Comparison of ENCODE assay signal across 1 cellular context in genomic region chr10:17649052-17649451, GRCh38.
TF ChIP-seq lines count a peak whose summit lies in the region.

No MANE protein-coding gene starts in this region.

TF ChIP-seq in SK-N-SH, 30 proteins besides CTCF, POLR2A, EP300 and RAD21 (continued from another document):
- TF ChIP-seq CHD2 (IDR thresholded peaks at IDR 0.05; ENCODE audit: low read length, partially characterized antibody) = no peak
- TF ChIP-seq NFIC (IDR thresholded peaks at IDR 0.05; ENCODE audit: borderline replicate concordance) = no peak
- TF ChIP-seq, protein P1, sequence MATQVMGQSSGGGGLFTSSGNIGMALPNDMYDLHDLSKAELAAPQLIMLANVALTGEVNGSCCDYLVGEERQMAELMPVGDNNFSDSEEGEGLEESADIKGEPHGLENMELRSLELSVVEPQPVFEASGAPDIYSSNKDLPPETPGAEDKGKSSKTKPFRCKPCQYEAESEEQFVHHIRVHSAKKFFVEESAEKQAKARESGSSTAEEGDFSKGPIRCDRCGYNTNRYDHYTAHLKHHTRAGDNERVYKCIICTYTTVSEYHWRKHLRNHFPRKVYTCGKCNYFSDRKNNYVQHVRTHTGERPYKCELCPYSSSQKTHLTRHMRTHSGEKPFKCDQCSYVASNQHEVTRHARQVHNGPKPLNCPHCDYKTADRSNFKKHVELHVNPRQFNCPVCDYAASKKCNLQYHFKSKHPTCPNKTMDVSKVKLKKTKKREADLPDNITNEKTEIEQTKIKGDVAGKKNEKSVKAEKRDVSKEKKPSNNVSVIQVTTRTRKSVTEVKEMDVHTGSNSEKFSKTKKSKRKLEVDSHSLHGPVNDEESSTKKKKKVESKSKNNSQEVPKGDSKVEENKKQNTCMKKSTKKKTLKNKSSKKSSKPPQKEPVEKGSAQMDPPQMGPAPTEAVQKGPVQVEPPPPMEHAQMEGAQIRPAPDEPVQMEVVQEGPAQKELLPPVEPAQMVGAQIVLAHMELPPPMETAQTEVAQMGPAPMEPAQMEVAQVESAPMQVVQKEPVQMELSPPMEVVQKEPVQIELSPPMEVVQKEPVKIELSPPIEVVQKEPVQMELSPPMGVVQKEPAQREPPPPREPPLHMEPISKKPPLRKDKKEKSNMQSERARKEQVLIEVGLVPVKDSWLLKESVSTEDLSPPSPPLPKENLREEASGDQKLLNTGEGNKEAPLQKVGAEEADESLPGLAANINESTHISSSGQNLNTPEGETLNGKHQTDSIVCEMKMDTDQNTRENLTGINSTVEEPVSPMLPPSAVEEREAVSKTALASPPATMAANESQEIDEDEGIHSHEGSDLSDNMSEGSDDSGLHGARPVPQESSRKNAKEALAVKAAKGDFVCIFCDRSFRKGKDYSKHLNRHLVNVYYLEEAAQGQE (IDR thresholded peaks at IDR 0.05; ENCODE audit: low read depth, low read length) = no peak
- no peak for TF ChIP-seq FOXJ3 (CRISPR knock-in tag; IDR thresholded peaks at IDR 0.05)
- TF ChIP-seq RFX5 (IDR thresholded peaks at IDR 0.05; ENCODE audit: low read length) = no peak
- TF ChIP-seq, protein P2, sequence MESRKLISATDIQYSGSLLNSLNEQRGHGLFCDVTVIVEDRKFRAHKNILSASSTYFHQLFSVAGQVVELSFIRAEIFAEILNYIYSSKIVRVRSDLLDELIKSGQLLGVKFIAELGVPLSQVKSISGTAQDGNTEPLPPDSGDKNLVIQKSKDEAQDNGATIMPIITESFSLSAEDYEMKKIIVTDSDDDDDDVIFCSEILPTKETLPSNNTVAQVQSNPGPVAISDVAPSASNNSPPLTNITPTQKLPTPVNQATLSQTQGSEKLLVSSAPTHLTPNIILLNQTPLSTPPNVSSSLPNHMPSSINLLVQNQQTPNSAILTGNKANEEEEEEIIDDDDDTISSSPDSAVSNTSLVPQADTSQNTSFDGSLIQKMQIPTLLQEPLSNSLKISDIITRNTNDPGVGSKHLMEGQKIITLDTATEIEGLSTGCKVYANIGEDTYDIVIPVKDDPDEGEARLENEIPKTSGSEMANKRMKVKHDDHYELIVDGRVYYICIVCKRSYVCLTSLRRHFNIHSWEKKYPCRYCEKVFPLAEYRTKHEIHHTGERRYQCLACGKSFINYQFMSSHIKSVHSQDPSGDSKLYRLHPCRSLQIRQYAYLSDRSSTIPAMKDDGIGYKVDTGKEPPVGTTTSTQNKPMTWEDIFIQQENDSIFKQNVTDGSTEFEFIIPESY (IDR thresholded peaks at IDR 0.05; ENCODE audit: borderline replicate concordance, low read depth) = no peak
- no peak for TF ChIP-seq SIN3A (IDR thresholded peaks at IDR 0.05; ENCODE audit: borderline replicate concordance, low read depth, low read length)
- TF ChIP-seq JUND (IDR thresholded peaks at IDR 0.05) = no peak
- TF ChIP-seq, protein P3, sequence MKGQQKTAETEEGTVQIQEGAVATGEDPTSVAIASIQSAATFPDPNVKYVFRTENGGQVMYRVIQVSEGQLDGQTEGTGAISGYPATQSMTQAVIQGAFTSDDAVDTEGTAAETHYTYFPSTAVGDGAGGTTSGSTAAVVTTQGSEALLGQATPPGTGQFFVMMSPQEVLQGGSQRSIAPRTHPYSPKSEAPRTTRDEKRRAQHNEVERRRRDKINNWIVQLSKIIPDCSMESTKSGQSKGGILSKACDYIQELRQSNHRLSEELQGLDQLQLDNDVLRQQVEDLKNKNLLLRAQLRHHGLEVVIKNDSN (IDR thresholded peaks at IDR 0.05; ENCODE audit: borderline replicate concordance, low read depth) = no peak
- TF ChIP-seq PBX3 (IDR thresholded peaks at IDR 0.05) = no peak
- TF ChIP-seq IRF3 (IDR thresholded peaks at IDR 0.05; ENCODE audit: low read depth, low read length) = no peak
- TF ChIP-seq RCOR1 (IDR thresholded peaks at IDR 0.05; ENCODE audit: low read length) = no peak
- no peak for TF ChIP-seq TEAD4 (IDR thresholded peaks at IDR 0.05; ENCODE audit: borderline replicate concordance, insufficient read depth)
- no peak for TF ChIP-seq FOXM1 (IDR thresholded peaks at IDR 0.05; ENCODE audit: low read depth)
